In genomic region chr2:236162031-236162803, GRCh38 we compare ENCODE assay signal across 26 cellular contexts. TPM values are rescaled to one million over a fixed set of nuclear protein-coding genes. Genes with fewer than 3 reads are reported as not detected.
A peak's percentile ranks its signal among the peaks of the same experiment; 100 is the strongest.
DNase-seq lines count a peak whose midpoint lies in the region; ATAC-seq, FAIRE-seq and TF ChIP-seq lines count a peak whose summit lies in the region.
"Had no signal": no experiment of that assay in that cellular context is flagged by ENCODE, and none has a peak within 500 bp of the region (broad histone marks: within the 10 kb centered on the region; RNA-seq: fewer than 3 reads in every experiment).

No MANE protein-coding gene starts in this region.

- H3K9me3 ChIP-seq in mammary epithelial cell (replicated peaks; ENCODE audit: insufficient read depth, low read length) (no peaks in the 10 kb centered on the region), breast epithelium (no peaks in the 10 kb centered on the region)
- H3K9me3 ChIP-seq: left lung, psoas muscle, SJCRH30 had no signal

- no peaks in the 10 kb centered on the region for H3K36me3 ChIP-seq in mammary epithelial cell (ENCODE audit: insufficient read depth, low read length)
- H3K36me3 ChIP-seq in breast epithelium = no peaks in the 10 kb centered on the region
- H3K36me3 ChIP-seq in bronchial epithelial cell (ENCODE audit: control insufficient read depth, insufficient read depth, low read length) = no peaks in the 10 kb centered on the region
- H3K36me3 ChIP-seq: left lung had no signal

- no peaks in the 10 kb centered on the region for H3K36me3 Mint-ChIP-seq in nephron (ENCODE audit: low read depth)
- H3K36me3 Mint-ChIP-seq: activated naive CD4-positive, alpha-beta T cell treated with anti-CD3 and anti-CD28 coated beads, Interleukin-2, amount 50 U/mL, for 24 hours; natural killer cell; stimulated activated memory B cell treated with anti-CD40 and anti-IgM and Interleukin-4, amounts not matched to agents 10 μg/mL and 1 μg/mL and 100 μg/mL, for 72 hours had no signal

- no peak overlapping the region for H3K27ac Mint-ChIP-seq in nephron
- H3K27ac Mint-ChIP-seq: activated CD4-positive, alpha-beta T cell treated with anti-CD3 and anti-CD28 coated beads, Interleukin-2, amount 10 ng/mL, durations not matched to agents 24 days and 14 days; activated CD8-positive, alpha-beta memory T cell treated with anti-CD3 and anti-CD28 coated beads, Interleukin-2, amount 10 ng/mL, durations not matched to agents 7 days and 5 days; activated naive CD4-positive, alpha-beta T cell treated with anti-CD3 and anti-CD28 coated beads, Interleukin-2, amount 50 U/mL, for 24 hours; activated T-helper 1 cell treated with anti-CD3 and anti-CD28 coated beads, Interleukin-12 subunit alpha, Interleukin-12 subunit beta, Interleukin-2, Interleukin-4 antibody, amounts not matched to agents 30 ng/mL and 10 ng/mL and 1 ng/mL, durations not matched to agents 14 hours and 24 hours and 36 hours; natural killer cell; stimulated activated memory B cell treated with anti-CD40 and anti-IgM and Interleukin-4, amounts not matched to agents 10 μg/mL and 1 μg/mL and 100 μg/mL, for 72 hours had no signal

- CTCF ChIA-PET in mammary epithelial cell (lab: Charles Lee; ENCODE audit: low non-redundant PET) = no interaction called here

- peak overlapping the region; percentile 32 to 60 (median 53) for H3K4me3 Mint-ChIP-seq in nephron
- H3K4me3 Mint-ChIP-seq: activated CD4-positive, alpha-beta T cell treated with anti-CD3 and anti-CD28 coated beads, Interleukin-2, amount 10 ng/mL, durations not matched to agents 24 days and 14 days; activated CD8-positive, alpha-beta memory T cell treated with anti-CD3 and anti-CD28 coated beads, Interleukin-2, amount 10 ng/mL, durations not matched to agents 7 days and 5 days; activated naive CD4-positive, alpha-beta T cell treated with anti-CD3 and anti-CD28 coated beads, Interleukin-2, amount 50 U/mL, for 24 hours; activated T-helper 1 cell treated with anti-CD3 and anti-CD28 coated beads, Interleukin-12 subunit alpha, Interleukin-12 subunit beta, Interleukin-2, Interleukin-4 antibody, amounts not matched to agents 30 ng/mL and 10 ng/mL and 1 ng/mL, durations not matched to agents 14 hours and 24 hours and 36 hours; natural killer cell; stimulated activated memory B cell treated with anti-CD40 and anti-IgM and Interleukin-4, amounts not matched to agents 10 μg/mL and 1 μg/mL and 100 μg/mL, for 72 hours had no signal

- no peak for TF ChIP-seq CTCF in mammary epithelial cell (conservative IDR thresholded peaks at IDR 0.05 in 1 of 2, IDR thresholded peaks at IDR 0.05 in 1 of 2; ENCODE audit: extremely low read depth in 1 of 2, insufficient read depth in 1 of 2, low read depth in 1 of 2, low read length in 2 of 2)
- TF ChIP-seq CTCF in breast epithelium (IDR thresholded peaks at IDR 0.05) = no peak
- no peak for TF ChIP-seq CTCF in bronchial epithelial cell (IDR thresholded peaks at IDR 0.05; ENCODE audit: insufficient read depth, low read length, severe bottlenecking)
- TF ChIP-seq CTCF in nephron (IDR thresholded peaks at IDR 0.05; ENCODE audit: unreplicated experiment in 3 of 3) = no peak

- no peak for FAIRE-seq in bronchial epithelial cell (lab: Jason Lieb, UNC)

- H3K79me2 ChIP-seq in mammary epithelial cell (ENCODE audit: insufficient read depth, low read length) = no peaks in the 10 kb centered on the region

- no TSS peak for BruUV-seq in mammary epithelial cell (replicated peaks; lab: Mats Ljungman, UMichigan)

- peaks cover 96% of the 10 kb centered on the region for H3K27me3 Mint-ChIP-seq in nephron (ENCODE audit: low read depth)

- H3K27me3 ChIP-seq in mammary epithelial cell (ENCODE audit: insufficient read depth, low read length) (peaks cover 31% of the 10 kb centered on the region), breast epithelium (peaks cover 8 to 76% of the 10 kb centered on the region in 2 donors), bronchial epithelial cell (ENCODE audit: control insufficient read depth, insufficient read depth, low read length) (peaks cover 45% of the 10 kb centered on the region)
- H3K27me3 ChIP-seq: SJCRH30 had no signal

- no peak for ATAC-seq in HG02852 (IDR thresholded peaks at IDR 0.05; ENCODE audit: unreplicated experiment)
- ATAC-seq: activated CD8-positive, alpha-beta memory T cell treated with anti-CD3 and anti-CD28 coated beads, Interleukin-2, amount 10 ng/mL, durations not matched to agents 7 days and 5 days; left lung; natural killer cell; Panc1; psoas muscle; stimulated activated memory B cell treated with anti-CD40 and anti-IgM and Interleukin-4, amounts not matched to agents 10 μg/mL and 1 μg/mL and 100 μg/mL, for 72 hours had no signal

- H3K4me1 ChIP-seq in mammary epithelial cell (ENCODE audit: insufficient read depth, low read length) (peaks cover 26% of the 10 kb centered on the region), breast epithelium (peaks cover 10 to 12% of the 10 kb centered on the region in 2 donors)
- H3K4me1 ChIP-seq: SJCRH30 had no signal

- intact Hi-C loops in mammary epithelial cell (cut with micrococcal nuclease) (no loop called here), breast epithelium (cut with DNase I; ENCODE audit: low total_unique reads) (no loop called here)

- dilution Hi-C loops in mammary epithelial cell (cut with HindIII; ENCODE audit: low sequenced_read_pairs) = no loop called here

- DNase-seq in mammary epithelial cell = no peak
- no peak for DNase-seq in breast epithelium (ENCODE audit: low spot score in 2 of 2)
- DNase-seq in bronchial epithelial cell (ENCODE audit: low read depth) = peak; percentile 43
- no peak for DNase-seq in activated gamma-delta T cell treated with Interleukin-2 at 50 U/mL for 16 hours
- no peak for DNase-seq in DMS79 (lab: John Stamatoyannopoulos, UW)
- no peak for DNase-seq in iPS-NIHi11 (ENCODE audit: low spot score)
- DNase-seq: activated CD4-positive, alpha-beta T cell treated with anti-CD3 and anti-CD28 coated beads, Interleukin-2, amount 10 ng/mL, durations not matched to agents 24 days and 14 days; activated CD8-positive, alpha-beta memory T cell treated with anti-CD3 and anti-CD28 coated beads, Interleukin-2, amount 10 ng/mL, durations not matched to agents 7 days and 5 days; left lung; midbrain; natural killer cell; NCI-H1092 treated with DMSO at 0.1 percent for 48 hours; NCI-H2081; NCI-H446; psoas muscle; SJCRH30; stimulated activated CD4-positive, alpha-beta T cell treated with anti-CD3 and anti-CD28 coated beads, Interleukin-2, amount 100 ng/mL, for 24 hours had no signal

- in situ Hi-C loops in mammary epithelial cell (cut with MboI; ENCODE audit: low sequenced_read_pairs in 2 of 2) = no loop called here

- H3K4me3 ChIP-seq in mammary epithelial cell (replicated peaks in 1 of 3; ENCODE audit: insufficient read depth in 1 of 3, low read depth in 2 of 3, low read length in 3 of 3) (no peak overlapping the region), breast epithelium (no peak overlapping the region), bronchial epithelial cell (ENCODE audit: low read depth, low read length) (no peak overlapping the region)
- H3K4me3 ChIP-seq: left lung, psoas muscle, SJCRH30 had no signal

- no peak for TF ChIP-seq POLR2A in breast epithelium (IDR thresholded peaks at IDR 0.05)

- 64% methylated on average over 14 of the region's 15 CpGs for WGBS in mammary epithelial cell (ENCODE audit: low coverage, missing lambda C conversion rate)

- H3K9me3 Mint-ChIP-seq in nephron = no peaks in the 10 kb centered on the region
- H3K9me3 Mint-ChIP-seq: activated CD4-positive, alpha-beta T cell treated with anti-CD3 and anti-CD28 coated beads, Interleukin-2, amount 10 ng/mL, durations not matched to agents 24 days and 14 days; activated naive CD4-positive, alpha-beta T cell treated with anti-CD3 and anti-CD28 coated beads, Interleukin-2, amount 50 U/mL, for 24 hours; activated T-helper 1 cell treated with anti-CD3 and anti-CD28 coated beads, Interleukin-12 subunit alpha, Interleukin-12 subunit beta, Interleukin-2, Interleukin-4 antibody, amounts not matched to agents 30 ng/mL and 10 ng/mL and 1 ng/mL, durations not matched to agents 14 hours and 24 hours and 36 hours; natural killer cell; stimulated activated memory B cell treated with anti-CD40 and anti-IgM and Interleukin-4, amounts not matched to agents 10 μg/mL and 1 μg/mL and 100 μg/mL, for 72 hours had no signal

- H3K27ac ChIP-seq in mammary epithelial cell (ENCODE audit: insufficient read depth, low read depth, low read length) (no peak overlapping the region), breast epithelium (no peak overlapping the region)
- H3K27ac ChIP-seq: HL-60, left lung, psoas muscle, SJCRH30 had no signal

- H4K20me1 ChIP-seq in mammary epithelial cell (ENCODE audit: insufficient read depth, low read length) = no peaks in the 10 kb centered on the region

- H2AFZ ChIP-seq in mammary epithelial cell (ENCODE audit: low read depth, low read length) = peak overlapping the region; percentile 85

- no peak overlapping the region for H3K4me2 ChIP-seq in mammary epithelial cell (ENCODE audit: insufficient read depth, low read depth, low read length)

- peaks cover 25% of the 10 kb centered on the region for H3K4me1 Mint-ChIP-seq in nephron
- H3K4me1 Mint-ChIP-seq: activated CD4-positive, alpha-beta T cell treated with anti-CD3 and anti-CD28 coated beads, Interleukin-2, amount 10 ng/mL, durations not matched to agents 24 days and 14 days; activated CD8-positive, alpha-beta memory T cell treated with anti-CD3 and anti-CD28 coated beads, Interleukin-2, amount 10 ng/mL, durations not matched to agents 7 days and 5 days had no signal

- no peak overlapping the region for H3K9ac ChIP-seq in mammary epithelial cell (ENCODE audit: insufficient read depth, low read length)

RNA-seq across cellular contexts. Expression of gene GBX2, which starts 6.0 kb away (rescaled TPM):
- total RNA-seq in mammary epithelial cell (under 1 TPM; 0.17 to 0.38 TPM), breast epithelium (not detected), bronchial epithelial cell (not detected in 2 replicates)
- polyA plus RNA-seq in mammary epithelial cell = not detected
- not detected for polyA minus RNA-seq in mammary epithelial cell
- total RNA-seq: activated CD4-positive, alpha-beta T cell treated with anti-CD3 and anti-CD28 coated beads, Interleukin-2, amount 10 ng/mL, durations not matched to agents 24 days and 14 days; activated CD8-positive, alpha-beta memory T cell treated with anti-CD3 and anti-CD28 coated beads, Interleukin-2, amount 10 ng/mL, durations not matched to agents 7 days and 5 days; activated T-helper 1 cell treated with anti-CD3 and anti-CD28 coated beads, Interleukin-12 subunit alpha, Interleukin-12 subunit beta, Interleukin-2, Interleukin-4 antibody, amounts not matched to agents 30 ng/mL and 10 ng/mL and 1 ng/mL, durations not matched to agents 14 hours and 24 hours and 36 hours; left lung; natural killer cell; psoas muscle; skeletal muscle tissue; T-helper 1 cell treated with Interleukin-12 subunit alpha and Interleukin-12 subunit beta and Interleukin-4 antibody, amounts not matched to agents 30 ng/mL and 1 ng/mL, for 36 hours had no signal
- polyA plus RNA-seq: psoas muscle had no signal
